In the genomic region with DNA sequence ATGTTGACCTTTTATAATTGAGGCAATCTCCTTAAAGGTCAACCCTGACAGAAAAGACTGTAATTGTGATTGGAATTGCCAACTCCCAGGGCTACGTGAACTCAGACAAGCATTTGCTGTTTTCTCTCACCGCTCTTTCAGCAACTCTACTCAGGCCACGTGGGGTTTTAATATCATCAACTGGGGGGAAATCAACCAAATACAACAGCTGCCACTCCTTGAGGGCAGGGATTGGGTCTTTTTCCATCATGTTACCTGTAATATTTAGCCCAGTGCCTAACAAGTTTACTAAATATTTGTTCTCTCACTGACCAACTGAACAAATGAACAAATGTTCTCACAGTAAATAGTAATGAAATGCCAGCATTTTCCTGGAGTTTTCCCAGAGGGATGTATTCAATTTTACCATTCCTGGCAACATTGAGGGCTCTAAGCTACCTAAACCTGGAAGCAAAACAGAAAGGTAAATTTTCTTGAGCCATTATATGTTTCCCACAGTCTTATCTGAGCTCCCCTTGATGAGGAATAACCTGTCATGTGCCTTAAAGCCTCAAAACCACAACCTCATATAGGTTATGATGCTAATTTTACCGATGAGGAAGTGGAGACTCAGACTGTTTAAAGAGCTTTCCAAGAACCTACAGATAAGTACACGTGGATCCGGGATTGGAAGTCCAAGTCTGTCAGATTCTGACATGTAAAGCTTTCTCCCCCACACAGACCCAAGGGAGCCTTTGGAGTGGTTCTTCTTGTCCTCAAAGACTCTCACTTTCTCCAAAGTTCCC, we compare ENCODE assay signal across 22 cellular contexts.
A peak's percentile ranks its signal among the peaks of the same experiment; 100 is the strongest.
DNase-seq lines count a peak whose midpoint lies in the region; ATAC-seq and TF ChIP-seq lines count a peak whose summit lies in the region.
"Had no signal": no experiment of that assay in that cellular context is flagged by ENCODE, and none has a peak within 500 bp of the region (broad histone marks: within the 10 kb centered on the region; RNA-seq: fewer than 3 reads in every experiment).

No MANE protein-coding gene starts in this region.

- in situ Hi-C loops in GM13976 (cut with MboI; ENCODE audit: low sequenced_read_pairs, unreplicated experiment) (no loop called here), KBM-7 (cut with MboI; ENCODE audit: low pct_unique_long_range_greater_than_20kb, low sequenced_read_pairs) (no loop called here)

- H3K9me3 ChIP-seq in Caco-2 (no peaks in the 10 kb centered on the region), heart left ventricle (no peaks in the 10 kb centered on the region)

- H3K4me1 Mint-ChIP-seq in Caco-2 (ENCODE audit: low read depth, unreplicated experiment) (no peaks in the 10 kb centered on the region), Calu3 (ENCODE audit: low read depth, unreplicated experiment) (no peaks in the 10 kb centered on the region)
- H3K4me1 Mint-ChIP-seq: activated B cell treated with CpG ODN at 0.5 μM for 24 hours; activated naive CD4-positive, alpha-beta T cell treated with anti-CD3 and anti-CD28 coated beads, Interleukin-2, amount 50 U/mL, for 24 hours had no signal

- intact Hi-C loops in Caco-2 (cut with micrococcal nuclease; ENCODE audit: unreplicated experiment), result no loop called here
- intact Hi-C loops in heart left ventricle (cut with DNase I), result no loop called here
- intact Hi-C loops in Calu3 (cut with micrococcal nuclease; ENCODE audit: unreplicated experiment), result no loop called here

- H3K4me3 Mint-ChIP-seq in Caco-2 (ENCODE audit: unreplicated experiment), result no peak overlapping the region
- no peak overlapping the region for H3K4me3 Mint-ChIP-seq in Calu3 (ENCODE audit: low read depth, unreplicated experiment)
- H3K4me3 Mint-ChIP-seq: activated B cell treated with CpG ODN at 0.5 μM for 24 hours; activated CD8-positive, alpha-beta T cell treated with anti-CD3 and anti-CD28 coated beads, Interleukin-2, amount 10 ng/mL, durations not matched to agents 7 days and 5 days; activated naive CD4-positive, alpha-beta T cell treated with anti-CD3 and anti-CD28 coated beads, Interleukin-2, amount 50 U/mL, for 24 hours; activated T-cell treated with anti-CD3 and anti-CD28 coated beads, Interleukin-2, amount 50 U/mL, for 4 hours; brain; natural killer cell treated with Interleukin-12 subunit alpha and Interleukin-12 subunit beta and Interleukin-15 and Interleukin-18, amount 100 ng/mL, for 72 hours had no signal

- peak; percentile 57 for ATAC-seq in GM21576 (IDR thresholded peaks at IDR 0.05; ENCODE audit: unreplicated experiment)
- no peak for ATAC-seq in heart left ventricle
- ATAC-seq in GM19035 (IDR thresholded peaks at IDR 0.05; ENCODE audit: unreplicated experiment), result no peak
- ATAC-seq: activated CD8-positive, alpha-beta T cell treated with anti-CD3 and anti-CD28 coated beads, Interleukin-2, amount 10 ng/mL, durations not matched to agents 7 days and 5 days; activated T-cell treated with anti-CD3 and anti-CD28 coated beads, Interleukin-2, amount 50 U/mL, for 4 hours; natural killer cell treated with Interleukin-12 subunit alpha and Interleukin-12 subunit beta and Interleukin-15 and Interleukin-18, amount 100 ng/mL, for 72 hours had no signal

- CTCF ChIA-PET in Caco-2 (lab: Charles Lee), result no interaction called here
- CTCF ChIA-PET in Calu3 (lab: Charles Lee), result interaction anchor here (0.6 kb wide), 1 partner anchor 546 kb away, joined by 5 read pairs; no protein-coding TSS in a partner anchor

- 52 to 67% (median 58%) methylated on average over 6 of the region's 6 CpGs for WGBS in heart left ventricle, 4 donors

- H3K27ac ChIP-seq in heart left ventricle, result no peak overlapping the region

- peaks cover 2% of the 10 kb centered on the region for H3K27me3 Mint-ChIP-seq in Caco-2 (ENCODE audit: insufficient read depth, unreplicated experiment)
- H3K27me3 Mint-ChIP-seq in Calu3 (ENCODE audit: unreplicated experiment), result no peaks in the 10 kb centered on the region
- H3K27me3 Mint-ChIP-seq: activated B cell treated with CpG ODN at 0.5 μM for 24 hours had no signal

- H3K9me3 Mint-ChIP-seq in Caco-2 (ENCODE audit: unreplicated experiment) (no peaks in the 10 kb centered on the region), Calu3 (ENCODE audit: low read depth, unreplicated experiment) (peaks cover 9% of the 10 kb centered on the region)
- H3K9me3 Mint-ChIP-seq: activated B cell treated with CpG ODN at 0.5 μM for 24 hours; activated naive CD4-positive, alpha-beta T cell treated with anti-CD3 and anti-CD28 coated beads, Interleukin-2, amount 50 U/mL, for 24 hours had no signal

- H3K27me3 ChIP-seq in Caco-2 (replicated peaks; ENCODE audit: control insufficient read depth, insufficient read depth, low read length) (no peaks in the 10 kb centered on the region), heart left ventricle (no peaks in the 10 kb centered on the region)

- H3K4me3 ChIP-seq in Caco-2 (ENCODE audit: low read depth, low read length) (no peak overlapping the region), heart left ventricle (no peak overlapping the region)

- POLR2A ChIA-PET in Caco-2 (lab: Charles Lee), result no interaction called here

- no peak for TF ChIP-seq CTCF in GM13976 (IDR thresholded peaks at IDR 0.05; ENCODE audit: borderline replicate concordance, control extremely low read depth, extremely low read depth, insufficient read depth, missing control alignments)
- no peak for TF ChIP-seq CTCF in Caco-2 (IDR thresholded peaks at IDR 0.05; ENCODE audit: insufficient read depth in 1 of 2, low read depth in 1 of 2, low read length in 1 of 2, severe bottlenecking in 1 of 2, unreplicated experiment in 1 of 2)
- TF ChIP-seq CTCF in heart left ventricle (IDR thresholded peaks at IDR 0.05), result no peak
- TF ChIP-seq CTCF in Calu3 (IDR thresholded peaks at IDR 0.05; ENCODE audit: unreplicated experiment), result no peak

- no peaks in the 10 kb centered on the region for H3K36me3 ChIP-seq in Caco-2 (ENCODE audit: control insufficient read depth, insufficient read depth, low read length)
- H3K36me3 ChIP-seq in heart left ventricle, result no peaks in the 10 kb centered on the region

- BruUV-seq in Caco-2 (replicated peaks; lab: Mats Ljungman, UMichigan), result no TSS peak
- BruUV-seq in Calu3 (replicated peaks; lab: Mats Ljungman, UMichigan), result no TSS peak

- DNase-seq in GM13976 (ENCODE audit: low spot score) (peak; percentile 19), KBM-7 (peak; percentile 33), amniotic epithelial cell (ENCODE audit: low read depth) (peak; percentile 6), Caco-2 (no peak), heart left ventricle (no peak), Calu3 (no peak)
- DNase-seq: activated B cell treated with CpG ODN at 0.5 μM for 24 hours; activated CD8-positive, alpha-beta T cell treated with anti-CD3 and anti-CD28 coated beads, Interleukin-2, amount 10 ng/mL, durations not matched to agents 7 days and 5 days; activated T-cell treated with anti-CD3 and anti-CD28 coated beads, Interleukin-2, amount 50 U/mL, for 4 hours; GOT3; hippocampal formation; Karpas-422; kidney glomerular epithelial cell; mesenchymal stem cell; NCI-H1436 treated with DMSO at 0.1 percent for 48 hours; small intestine; stimulated activated CD4-positive, alpha-beta T cell treated with anti-CD3 and anti-CD28 coated beads, Interleukin-4, amount 100 ng/mL, for 24 hours had no signal

- TF ChIP-seq POLR2A in heart left ventricle (IDR thresholded peaks at IDR 0.05), result no peak

- H3K4me1 ChIP-seq in Caco-2, result no peaks in the 10 kb centered on the region
- H3K4me1 ChIP-seq in heart left ventricle, result no peaks in the 10 kb centered on the region

- H3K36me3 Mint-ChIP-seq in Caco-2 (ENCODE audit: insufficient read depth, unreplicated experiment) (no peaks in the 10 kb centered on the region), Calu3 (ENCODE audit: insufficient read depth, unreplicated experiment) (no peaks in the 10 kb centered on the region)
- H3K36me3 Mint-ChIP-seq: activated naive CD4-positive, alpha-beta T cell treated with anti-CD3 and anti-CD28 coated beads, Interleukin-2, amount 50 U/mL, for 24 hours; brain; natural killer cell treated with Interleukin-12 subunit alpha and Interleukin-12 subunit beta and Interleukin-15 and Interleukin-18, amount 100 ng/mL, for 72 hours had no signal

- H3K27ac Mint-ChIP-seq in Caco-2 (ENCODE audit: unreplicated experiment), result no peak overlapping the region
- H3K27ac Mint-ChIP-seq in Calu3 (ENCODE audit: unreplicated experiment), result no peak overlapping the region
- H3K27ac Mint-ChIP-seq: activated B cell treated with CpG ODN at 0.5 μM for 24 hours; activated CD8-positive, alpha-beta T cell treated with anti-CD3 and anti-CD28 coated beads, Interleukin-2, amount 10 ng/mL, durations not matched to agents 7 days and 5 days; activated naive CD4-positive, alpha-beta T cell treated with anti-CD3 and anti-CD28 coated beads, Interleukin-2, amount 50 U/mL, for 24 hours; natural killer cell treated with Interleukin-12 subunit alpha and Interleukin-12 subunit beta and Interleukin-15 and Interleukin-18, amount 100 ng/mL, for 72 hours had no signal

Comparison
In these comparisons a context has a peak if more than half of its experiments do, and no peak if none do; other contexts are left out.
1. DNase-seq: peak in GM13976 (single experiment), KBM-7 (single experiment) and amniotic epithelial cell (single experiment); none in Caco-2 (0 of 2), heart left ventricle (0 of 5) and Calu3 (single experiment).